In genomic region chr16:46747777-46748651, GRCh38 we compare ENCODE assay signal across 1 cellular context.
TF ChIP-seq lines count a peak whose summit lies in the region.

Gene MYLK3, minus strand, starts transcription at chr16:46748344. Its CDS starts 151 bp downstream, at chr16:46748193.

TF ChIP-seq in K562, 482 proteins besides CTCF, POLR2A, EP300 and RAD21 (continued from another document):
- TF ChIP-seq ZBTB11 (CRISPR knock-in tag; IDR thresholded peaks at IDR 0.05) (no peak), ZBTB1 (CRISPR knock-in tag; IDR thresholded peaks at IDR 0.05; ENCODE audit: borderline replicate concordance, low read depth) (no peak), MEIS2 (IDR thresholded peaks at IDR 0.05; ENCODE audit: partially characterized antibody) (peak; percentile 86), MAX (CRISPR knock-in tag; IDR thresholded peaks at IDR 0.05) (0 out of 2 replicates have a peak, but pooled peaks have one; percentile 11), NR2C2 (CRISPR knock-in tag; IDR thresholded peaks at IDR 0.05) (no peak), NR2C2 (tag; IDR thresholded peaks at IDR 0.05) (0 out of 2 replicates have a peak, but pooled peaks have one; percentile 20), DLX4 (CRISPR knock-in tag; IDR thresholded peaks at IDR 0.05) (no peak), ZNF212 (CRISPR knock-in tag; IDR thresholded peaks at IDR 0.05) (no peak), TAF1 (IDR thresholded peaks at IDR 0.05; ENCODE audit: control insufficient read depth, extremely low read depth, insufficient read depth, low read length, severe bottlenecking) (peak; percentile 17), NCOA1 (IDR thresholded peaks at IDR 0.05; ENCODE audit: low read depth) (peak; percentile 33; the same call in 1 of the 2 replicates), L3MBTL2 (IDR thresholded peaks at IDR 0.05) (0 out of 2 replicates have a peak, but pooled peaks have one; percentile 8), MYC (IDR thresholded peaks at IDR 0.05; ENCODE audit: low read depth, low read length) (0 out of 2 replicates have a peak, but pooled peaks have one; percentile 20), MYC (CRISPR knock-in tag; IDR thresholded peaks at IDR 0.05; ENCODE audit: borderline replicate concordance, low read depth) (no peak), NR2C1 (IDR thresholded peaks at IDR 0.05) (no peak), NR2C1 (tag; IDR thresholded peaks at IDR 0.05) (0 out of 2 replicates have a peak, but pooled peaks have one; percentile 22), POLR3G (IDR thresholded peaks at IDR 0.05; ENCODE audit: extremely low read depth, insufficient read length, insufficient replicate concordance) (no peak), ATF1 (CRISPR knock-in tag; IDR thresholded peaks at IDR 0.05) (no peak), ATF1 (tag; IDR thresholded peaks at IDR 0.05) (peak; percentile 53), BHLHE40 (IDR thresholded peaks at IDR 0.05; ENCODE audit: low read length) (peak; percentile 62), TOE1 (IDR thresholded peaks at IDR 0.05; ENCODE audit: borderline replicate concordance) (no peak), TOE1 (CRISPR knock-in tag; IDR thresholded peaks at IDR 0.05; ENCODE audit: borderline replicate concordance, low read depth) (no peak), NFYB (IDR thresholded peaks at IDR 0.05; ENCODE audit: extremely low read depth, insufficient read length) (no peak), NRF1 (conservative IDR thresholded peaks at IDR 0.05 in 1 of 2, IDR thresholded peaks at IDR 0.05 in 1 of 2) (0 out of 4 replicates have a peak, but pooled peaks of 1 of the 2 experiments have one; percentile 13), MBD1 (CRISPR knock-in tag; IDR thresholded peaks at IDR 0.05) (no peak), HDAC1 (IDR thresholded peaks at IDR 0.05) (0 out of 4 replicates have a peak, but pooled peaks of 1 of the 2 experiments have one; percentile 7), MTA1 (IDR thresholded peaks at IDR 0.05; ENCODE audit: borderline replicate concordance) (no peak), CBX1 (IDR thresholded peaks at IDR 0.05; ENCODE audit: low read depth) (no peak), PKNOX1 (IDR thresholded peaks at IDR 0.05) (peak; percentile 98), ZNF592 (IDR thresholded peaks at IDR 0.05) (peak; percentile 68; the same call in 1 of the 2 replicates), VEZF1 (CRISPR knock-in tag; IDR thresholded peaks at IDR 0.05) (no peak), PBX2 (CRISPR knock-in tag; IDR thresholded peaks at IDR 0.05; ENCODE audit: low read depth) (peak; percentile 76), PBX2 (tag; conservative IDR thresholded peaks at IDR 0.05; ENCODE audit: low read depth) (peak; percentile 90), CXXC5 (CRISPR knock-in tag; IDR thresholded peaks at IDR 0.05) (peak; percentile 62)
